9 cellular contexts compared by ENCODE assay signal in genomic region chr17:41667280-41668008, GRCh38. TPM values are rescaled to one million over a fixed set of nuclear protein-coding genes. Genes with fewer than 3 reads are reported as not detected.
DNase-seq lines count a peak whose midpoint lies in the region; TF ChIP-seq lines count a peak whose summit lies in the region.
"Had no signal": no experiment of that assay in that cellular context is flagged by ENCODE, and none has a peak within 500 bp of the region (broad histone marks: within the 10 kb centered on the region; RNA-seq: fewer than 3 reads in every experiment).

No MANE protein-coding gene starts in this region.

- H3K23ac ChIP-seq in mesenchymal stem cell (ENCODE audit: low read length in 2 of 2): no peak overlapping the region

- H3K9me3 ChIP-seq in BLaER1 (no peaks in the 10 kb centered on the region), mesenchymal stem cell (ENCODE audit: control insufficient read depth, low read length) (no peaks in the 10 kb centered on the region)

- peak overlapping the region; percentile 86; the same call in 1 of the 2 replicates for H3K4me3 Mint-ChIP-seq in HFFc6
- peak overlapping the region; percentile 78 for H3K4me3 Mint-ChIP-seq in activated T-helper 2 cell treated with anti-CD3 and anti-CD28 coated beads, Interferon-gamma antibody, Interleukin-2, Interleukin-4, amounts not matched to agents 10 μg/mL and 5 μg/mL and 100 μg/mL, durations not matched to agents 14 hours and 24 hours and 36 hours (ENCODE audit: low read depth)

- no peak overlapping the region for H2BK5ac ChIP-seq in mesenchymal stem cell (ENCODE audit: low read depth, low read length, poor library complexity, severe bottlenecking)

- H3K27ac ChIP-seq in BLaER1 (no peak overlapping the region), mesenchymal stem cell (ENCODE audit: low read length, poor library complexity, severe bottlenecking) (no peak overlapping the region)

- no peak overlapping the region for H3K14ac ChIP-seq in mesenchymal stem cell (ENCODE audit: low read length in 2 of 2)

- no peaks in the 10 kb centered on the region for H3K79me1 ChIP-seq in mesenchymal stem cell (replicated peaks; ENCODE audit: low read length, poor library complexity, severe bottlenecking)

- no peak overlapping the region for H3K27ac Mint-ChIP-seq in HFFc6
- peak overlapping the region; percentile 97 for H3K27ac Mint-ChIP-seq in activated T-helper 2 cell treated with anti-CD3 and anti-CD28 coated beads, Interferon-gamma antibody, Interleukin-2, Interleukin-4, amounts not matched to agents 10 μg/mL and 5 μg/mL and 100 μg/mL, durations not matched to agents 14 hours and 24 hours and 36 hours

- H3K36me3 ChIP-seq in BLaER1 (no peaks in the 10 kb centered on the region), mesenchymal stem cell (ENCODE audit: control insufficient read depth in 1 of 2, insufficient read depth in 2 of 2, low read depth in 1 of 2, low read length in 2 of 2) (no peaks in the 10 kb centered on the region)

- H3K9me3 Mint-ChIP-seq in HFFc6: no peaks in the 10 kb centered on the region
- no peaks in the 10 kb centered on the region for H3K9me3 Mint-ChIP-seq in activated T-helper 2 cell treated with anti-CD3 and anti-CD28 coated beads, Interferon-gamma antibody, Interleukin-2, Interleukin-4, amounts not matched to agents 10 μg/mL and 5 μg/mL and 100 μg/mL, durations not matched to agents 14 hours and 24 hours and 36 hours

- no peak for TF ChIP-seq CTCF in HFFc6 (IDR thresholded peaks at IDR 0.05)

- peak overlapping the region; percentile 14 to 89 for H2BK12ac ChIP-seq in mesenchymal stem cell (ENCODE audit: low read length in 2 of 2)

- peak overlapping the region; percentile 15 for H4K91ac ChIP-seq in mesenchymal stem cell (ENCODE audit: low read length)

- H2AFZ ChIP-seq in mesenchymal stem cell (ENCODE audit: low read depth, low read length): peak overlapping the region; percentile 59

- H3K36me3 Mint-ChIP-seq in HFFc6 (ENCODE audit: low read depth): no peaks in the 10 kb centered on the region
- H3K36me3 Mint-ChIP-seq in activated T-helper 2 cell treated with anti-CD3 and anti-CD28 coated beads, Interferon-gamma antibody, Interleukin-2, Interleukin-4, amounts not matched to agents 10 μg/mL and 5 μg/mL and 100 μg/mL, durations not matched to agents 14 hours and 24 hours and 36 hours (ENCODE audit: low read depth): no peaks in the 10 kb centered on the region

- WGBS in mesenchymal stem cell: 57% methylated on average over 22 of the region's 23 CpGs

- H3K4me2 ChIP-seq in BLaER1 (peak overlapping the region; percentile 78), mesenchymal stem cell (ENCODE audit: low read length, poor library complexity, severe bottlenecking) (no peak overlapping the region)

- peak overlapping the region; percentile 67 for H2AK5ac ChIP-seq in mesenchymal stem cell (ENCODE audit: low read length, severe bottlenecking)

- peaks cover 21% of the 10 kb centered on the region for H3K4me1 Mint-ChIP-seq in HFFc6 (ENCODE audit: low read depth)
- H3K4me1 Mint-ChIP-seq in activated T-helper 2 cell treated with anti-CD3 and anti-CD28 coated beads, Interferon-gamma antibody, Interleukin-2, Interleukin-4, amounts not matched to agents 10 μg/mL and 5 μg/mL and 100 μg/mL, durations not matched to agents 14 hours and 24 hours and 36 hours (ENCODE audit: low read depth): peaks cover 51% of the 10 kb centered on the region

- H4K20me1 ChIP-seq in BLaER1: no peaks in the 10 kb centered on the region

- H3K27me3 ChIP-seq in BLaER1 (no peaks in the 10 kb centered on the region), mesenchymal stem cell (ENCODE audit: control insufficient read depth in 1 of 2, insufficient read depth in 1 of 2, low read length in 2 of 2) (no peaks in the 10 kb centered on the region)

- intact Hi-C loops in activated T-helper 2 cell treated with anti-CD3 and anti-CD28 coated beads, Interferon-gamma antibody, Interleukin-2, Interleukin-4, amounts not matched to agents 10 μg/mL and 5 μg/mL and 100 μg/mL, durations not matched to agents 14 hours and 24 hours and 36 hours (cut with micrococcal nuclease): loop anchor here (1.0 to 5.0 kb wide), 4 partner anchors 12 to 850 kb away; no protein-coding TSS in a partner anchor

- H4K8ac ChIP-seq in mesenchymal stem cell (ENCODE audit: low read length): peak overlapping the region; percentile 4

- no peak overlapping the region for H3K4me3 ChIP-seq in BLaER1
- H3K4me3 ChIP-seq in mesenchymal stem cell (ENCODE audit: insufficient read depth in 1 of 2, low read depth in 1 of 2, low read length in 2 of 2): peak overlapping the region in 1 of 2 experiments; percentile 72

- H3K9ac ChIP-seq in BLaER1 (peak overlapping the region; percentile 27; the same call in 1 of the 2 replicates), mesenchymal stem cell (ENCODE audit: low read length) (peak overlapping the region; percentile 80)

- H3K4me1 ChIP-seq in BLaER1 (peaks cover 58% of the 10 kb centered on the region), mesenchymal stem cell (ENCODE audit: control insufficient read depth, insufficient read depth, low read depth, low read length) (peaks cover 37% of the 10 kb centered on the region)

- peak overlapping the region in 1 of 2 experiments; percentile 55 for H3K18ac ChIP-seq in mesenchymal stem cell (ENCODE audit: low read depth in 1 of 2, low read length in 2 of 2)

- DNase-seq in HFFc6 (no peak), mesenchymal stem cell (no peak), SK-N-DZ (ENCODE audit: low spot score) (no peak), NCI-H1092 (lab: John Stamatoyannopoulos, UW) (no peak), middle frontal gyrus (ENCODE audit: extremely low spot score, low spot score) (no peak)
- DNase-seq in activated T-helper 2 cell treated with anti-CD3 and anti-CD28 coated beads, Interferon-gamma antibody, Interleukin-2, Interleukin-4, amounts not matched to agents 10 μg/mL and 5 μg/mL and 100 μg/mL, durations not matched to agents 14 hours and 24 hours and 36 hours (ENCODE audit: low spot score): no peak
- DNase-seq in stimulated activated naive CD4-positive, alpha-beta T cell treated with Interleukin-2 at 50 U/mL for 16 hours (lab: John Stamatoyannopoulos, UW): no peak
- DNase-seq: cortex of kidney had no signal

- H2BK15ac ChIP-seq in mesenchymal stem cell (ENCODE audit: low read depth, poor library complexity, severe bottlenecking): no peak overlapping the region

- peak overlapping the region; percentile 17 to 29 for H3K4ac ChIP-seq in mesenchymal stem cell (ENCODE audit: low read depth in 1 of 2, low read length in 2 of 2)

- H2BK120ac ChIP-seq in mesenchymal stem cell (ENCODE audit: low read depth, low read length): no peak overlapping the region

- H3K27me3 Mint-ChIP-seq in HFFc6 (ENCODE audit: insufficient read depth): peaks cover 10% of the 10 kb centered on the region
- H3K27me3 Mint-ChIP-seq in activated T-helper 2 cell treated with anti-CD3 and anti-CD28 coated beads, Interferon-gamma antibody, Interleukin-2, Interleukin-4, amounts not matched to agents 10 μg/mL and 5 μg/mL and 100 μg/mL, durations not matched to agents 14 hours and 24 hours and 36 hours (ENCODE audit: low read depth): peaks cover 7% of the 10 kb centered on the region

RNA-seq across cellular contexts. Expression of gene EIF1, which starts 21.2 kb away (rescaled TPM):
- 100 to 1,000 TPM; 723 to 810 (median 781) TPM for total RNA-seq in HFFc6 (2021; fragmentation: NEBNext Ultra II Directional; extraction: Animal tissue kit (Norgen Biotek cat#: 25700))
- 779 and 785 TPM in 2 replicates for total RNA-seq in activated T-helper 2 cell treated with anti-CD3 and anti-CD28 coated beads, Interferon-gamma antibody, Interleukin-2, Interleukin-4, amounts not matched to agents 10 μg/mL and 5 μg/mL and 100 μg/mL, durations not matched to agents 14 hours and 24 hours and 36 hours
- polyA plus RNA-seq in mesenchymal stem cell (2013, experiment 1 of 2): 1,039 TPM
- 1,049 TPM for polyA plus RNA-seq in mesenchymal stem cell (2013, experiment 2 of 2)
- 85.8 and 129 TPM in 2 replicates for polyA plus RNA-seq in SK-N-DZ (2014; cell fraction: cytosol; rRNA removed)
- polyA plus RNA-seq in SK-N-DZ (2014; cell fraction: nucleus; rRNA removed): 194 and 234 TPM in 2 replicates

RNA-seq across cellular contexts. Expression of gene KRT17, which starts 43.1 kb away (rescaled TPM):
- total RNA-seq in HFFc6 (2021; fragmentation: NEBNext Ultra II Directional; extraction: Animal tissue kit (Norgen Biotek cat#: 25700)): 1 to 10 TPM; 1.0 to 3.9 (median 2.9) TPM
- not detected in 2 replicates for total RNA-seq in activated T-helper 2 cell treated with anti-CD3 and anti-CD28 coated beads, Interferon-gamma antibody, Interleukin-2, Interleukin-4, amounts not matched to agents 10 μg/mL and 5 μg/mL and 100 μg/mL, durations not matched to agents 14 hours and 24 hours and 36 hours
- 0.10 TPM for polyA plus RNA-seq in mesenchymal stem cell (2013, experiment 1 of 2)
- not detected for polyA plus RNA-seq in mesenchymal stem cell (2013, experiment 2 of 2)
- polyA plus RNA-seq in SK-N-DZ (2014; cell fraction: cytosol; rRNA removed): 4.2 and 10.1 TPM in 2 replicates
- 7.1 and 8.4 TPM in 2 replicates for polyA plus RNA-seq in SK-N-DZ (2014; cell fraction: nucleus; rRNA removed)

RNA-seq across cellular contexts. Expression of gene GAST, which starts 44.7 kb away (rescaled TPM):
- total RNA-seq in HFFc6 (2021; fragmentation: NEBNext Ultra II Directional; extraction: Animal tissue kit (Norgen Biotek cat#: 25700)): not detected
- total RNA-seq in activated T-helper 2 cell treated with anti-CD3 and anti-CD28 coated beads, Interferon-gamma antibody, Interleukin-2, Interleukin-4, amounts not matched to agents 10 μg/mL and 5 μg/mL and 100 μg/mL, durations not matched to agents 14 hours and 24 hours and 36 hours: not detected in 2 replicates
- polyA plus RNA-seq in mesenchymal stem cell (2013, experiment 1 of 2): not detected
- polyA plus RNA-seq in mesenchymal stem cell (2013, experiment 2 of 2): not detected
- not detected in 2 replicates for polyA plus RNA-seq in SK-N-DZ (2014; cell fraction: cytosol; rRNA removed)
- not detected in 2 replicates for polyA plus RNA-seq in SK-N-DZ (2014; cell fraction: nucleus; rRNA removed)

RNA-seq across cellular contexts. Expression of gene KRT16, which starts 54.9 kb away (rescaled TPM):
- under 1 TPM in 4 of 6 experiments, not detected in 2; 0.11 to 0.47 (median 0.17) TPM for total RNA-seq in HFFc6 (2021; fragmentation: NEBNext Ultra II Directional; extraction: Animal tissue kit (Norgen Biotek cat#: 25700))
- not detected in 2 replicates for total RNA-seq in activated T-helper 2 cell treated with anti-CD3 and anti-CD28 coated beads, Interferon-gamma antibody, Interleukin-2, Interleukin-4, amounts not matched to agents 10 μg/mL and 5 μg/mL and 100 μg/mL, durations not matched to agents 14 hours and 24 hours and 36 hours
- polyA plus RNA-seq in mesenchymal stem cell (2013, experiment 1 of 2): not detected
- not detected for polyA plus RNA-seq in mesenchymal stem cell (2013, experiment 2 of 2)
- 1.2 TPM in 1 of 2 replicates, not detected in the other for polyA plus RNA-seq in SK-N-DZ (2014; cell fraction: cytosol; rRNA removed)
- polyA plus RNA-seq in SK-N-DZ (2014; cell fraction: nucleus; rRNA removed): 0.71 TPM in 1 of 2 replicates, not detected in the other
